ENCODE assay signal across 8 cellular contexts in genomic region chr5:141691867-141692532, GRCh38. TPM values are rescaled to one million over a fixed set of nuclear protein-coding genes. Genes with fewer than 3 reads are reported as not detected.
DNase-seq lines count a peak whose midpoint lies in the region; ATAC-seq and TF ChIP-seq lines count a peak whose summit lies in the region.

No MANE protein-coding gene starts in this region.

- CTCF ChIA-PET in SK-N-SH (lab: Yijun Ruan, JAX), result interaction anchor here (0.6 to 16.8 kb wide), 63 partner anchors 10 to 333 kb away, joined by 3 to 451 read pairs (median 5); partner anchors contain the start of genes ARAP3, FCHSD1, HDAC3 and PCDH1

- H4K20me1 ChIP-seq in SK-N-SH (ENCODE audit: insufficient read depth) (no peaks in the 10 kb centered on the region), osteoblast (ENCODE audit: insufficient read depth, low read length) (no peaks in the 10 kb centered on the region)

- H2AFZ ChIP-seq in SK-N-SH (ENCODE audit: low read depth), result peak overlapping the region; percentile 61; the same call in 1 of the 2 replicates
- H2AFZ ChIP-seq in osteoblast (ENCODE audit: low read length), result peak overlapping the region; percentile 80

- H3K9ac ChIP-seq in SK-N-SH, result no peak overlapping the region

- peak overlapping the region; percentile 83 for H3K4me2 ChIP-seq in SK-N-SH
- H3K4me2 ChIP-seq in osteoblast (ENCODE audit: insufficient read depth, low read length), result peak overlapping the region; percentile 90

- DNase-seq in EL, result peak; percentile 78
- DNase-seq in LHCN-M2 (ENCODE audit: low read depth), result peak; percentile 57
- peak; percentile 92 for DNase-seq in SK-N-SH
- DNase-seq in activated naive CD4-positive, alpha-beta T cell treated with anti-CD3 and anti-CD28 coated beads, Interleukin-2, amount 50 U/mL, for 16 hours, result peak; percentile 82
- DNase-seq in glomerular endothelial cell (ENCODE audit: extremely low read depth, low read depth, low spot score), result peak; percentile 34
- peak; percentile 96 for DNase-seq in osteoblast (ENCODE audit: insufficient read length, low spot score, missing footprints)
- DNase-seq in suprapubic skin (ENCODE audit: low spot score in 2 of 2), result peak; percentile 89 to 91

- POLR2A ChIA-PET in SK-N-SH (lab: Yijun Ruan, JAX), result interaction anchor here (0.5 to 1.4 kb wide), 6 partner anchors 19 to 456 kb away, joined by 3 to 4 read pairs (median 4); partner anchors contain the start of gene DELE1

- H3K27me3 ChIP-seq in SK-N-SH (ENCODE audit: insufficient read depth) (peaks cover 28% of the 10 kb centered on the region), osteoblast (ENCODE audit: insufficient read depth, low read length) (peaks cover 29% of the 10 kb centered on the region), suprapubic skin (peaks cover 3% of the 10 kb centered on the region)

- H3K9me3 ChIP-seq in SK-N-SH (no peaks in the 10 kb centered on the region), osteoblast (ENCODE audit: low read depth, low read length) (no peaks in the 10 kb centered on the region), suprapubic skin (no peaks in the 10 kb centered on the region)

- WGBS in SK-N-SH (ENCODE audit: low lambda C conversion rate), result 5% methylated on average over 17 of the region's 30 CpGs
- WGBS in suprapubic skin, result 6% methylated on average over 16 of the region's 30 CpGs

- no peaks in the 10 kb centered on the region for H3F3A ChIP-seq in SK-N-SH (replicated peaks; ENCODE audit: insufficient read depth)

- no peak overlapping the region for H3K27ac ChIP-seq in SK-N-SH (ENCODE audit: low read depth in 2 of 2, low read length in 1 of 2)
- H3K27ac ChIP-seq in osteoblast (ENCODE audit: low read depth, low read length), result no peak overlapping the region
- no peak overlapping the region for H3K27ac ChIP-seq in suprapubic skin

- H3K4me1 ChIP-seq in SK-N-SH (ENCODE audit: control insufficient read depth in 1 of 2, insufficient read depth in 2 of 2, low read depth in 1 of 2, low read length in 1 of 2) (peaks cover 0 to 23% of the 10 kb centered on the region in 2 experiments; a peak in 2 of 4 replicates), osteoblast (ENCODE audit: insufficient read depth, low read length) (peaks cover 21% of the 10 kb centered on the region), suprapubic skin (peaks cover 7% of the 10 kb centered on the region)

- no peaks in the 10 kb centered on the region for H3K9me2 ChIP-seq in SK-N-SH

- no peak for TF ChIP-seq POLR2A in suprapubic skin (IDR thresholded peaks at IDR 0.05)

- H3K79me2 ChIP-seq in SK-N-SH (ENCODE audit: insufficient read depth) (no peaks in the 10 kb centered on the region), osteoblast (ENCODE audit: insufficient read depth, low read length) (no peaks in the 10 kb centered on the region)

- TF ChIP-seq EP300 in SK-N-SH (IDR thresholded peaks at IDR 0.05; ENCODE audit: borderline replicate concordance in 1 of 2, low read depth in 1 of 2, low read length in 1 of 2) (no peak), suprapubic skin (IDR thresholded peaks at IDR 0.05) (no peak)

- peak; percentile 96 for TF ChIP-seq RAD21 in SK-N-SH (IDR thresholded peaks at IDR 0.05; ENCODE audit: low read length)

- TF ChIP-seq CTCF in SK-N-SH (IDR thresholded peaks at IDR 0.05), result peak; percentile 91
- peak; percentile 93 for TF ChIP-seq CTCF in osteoblast (IDR thresholded peaks at IDR 0.05; ENCODE audit: extremely low read depth, low read depth, low read length)
- peak; percentile 84 to 96 for TF ChIP-seq CTCF in suprapubic skin (IDR thresholded peaks at IDR 0.05)

- peak overlapping the region; percentile 40 to 54 for H3K4me3 ChIP-seq in SK-N-SH (ENCODE audit: low read depth in 2 of 2, low read length in 1 of 2)
- peak overlapping the region; percentile 65 for H3K4me3 ChIP-seq in osteoblast (ENCODE audit: insufficient read depth, low read length)
- peak overlapping the region; percentile 25 for H3K4me3 ChIP-seq in suprapubic skin

- peak; percentile 88 for ATAC-seq in GM21786 (IDR thresholded peaks at IDR 0.05; ENCODE audit: unreplicated experiment)

- H3K36me3 ChIP-seq in SK-N-SH (replicated peaks in 1 of 2; ENCODE audit: control insufficient read depth in 1 of 2, insufficient read depth in 2 of 2, low read length in 1 of 2), result no peaks in the 10 kb centered on the region
- no peaks in the 10 kb centered on the region for H3K36me3 ChIP-seq in osteoblast (ENCODE audit: insufficient read depth, low read length)
- no peaks in the 10 kb centered on the region for H3K36me3 ChIP-seq in suprapubic skin

TF ChIP-seq in SK-N-SH, 30 proteins besides CTCF, POLR2A, EP300 and RAD21:
- TF ChIP-seq JUND (IDR thresholded peaks at IDR 0.05), result no peak
- TF ChIP-seq RCOR1 (IDR thresholded peaks at IDR 0.05; ENCODE audit: low read length), result peak; percentile 59; the same call in 1 of the 2 replicates
- TF ChIP-seq GABPA (IDR thresholded peaks at IDR 0.05; ENCODE audit: low read depth), result no peak
- peak; percentile 93 for TF ChIP-seq SMC3 (IDR thresholded peaks at IDR 0.05; ENCODE audit: low read depth, low read length)
- peak; percentile 37; the same call in 1 of the 2 replicates for TF ChIP-seq MXI1 (IDR thresholded peaks at IDR 0.05; ENCODE audit: low read depth, low read length)
- no peak for TF ChIP-seq GATA2 (CRISPR knock-in tag; IDR thresholded peaks at IDR 0.05)

RNA-seq across cellular contexts. Expression of gene ARAP3, which starts 10.0 kb away (rescaled TPM):
- total RNA-seq in LHCN-M2 (2014; rRNA removed), result 0.69 and 0.83 TPM in 2 replicates
- 0.67 TPM for polyA plus RNA-seq in LHCN-M2 (2012)
- polyA plus RNA-seq in SK-N-SH (2012; rRNA removed), result 5.5 and 6.5 TPM in 2 replicates
- polyA plus RNA-seq in SK-N-SH (2012; cell fraction: cytosol; rRNA removed), result 2.8 and 4.6 TPM in 2 replicates
- polyA plus RNA-seq in SK-N-SH (2012; cell fraction: nucleus; rRNA removed), result 31.5 and 41.8 TPM in 2 replicates
- total RNA-seq in glomerular endothelial cell, result 43.5 and 69.0 TPM in 2 replicates
- 2.1 and 2.2 TPM in 2 replicates for total RNA-seq in osteoblast
- total RNA-seq in suprapubic skin, result 1 to 10 TPM; 1.5 to 7.4 (median 4.3) TPM

RNA-seq across cellular contexts. Expression of gene FCHSD1, which starts 40.8 kb away (rescaled TPM):
- total RNA-seq in LHCN-M2 (2014; rRNA removed), result 10.1 and 12.5 TPM in 2 replicates
- polyA plus RNA-seq in LHCN-M2 (2012), result 7.0 TPM
- polyA plus RNA-seq in SK-N-SH (2012; rRNA removed), result 49.2 and 58.3 TPM in 2 replicates
- 8.9 and 12.7 TPM in 2 replicates for polyA plus RNA-seq in SK-N-SH (2012; cell fraction: cytosol; rRNA removed)
- polyA plus RNA-seq in SK-N-SH (2012; cell fraction: nucleus; rRNA removed), result 382 and 466 TPM in 2 replicates
- total RNA-seq in glomerular endothelial cell, result 29.3 and 31.8 TPM in 2 replicates
- 21.8 and 22.4 TPM in 2 replicates for total RNA-seq in osteoblast
- total RNA-seq in suprapubic skin, result 100 to 1,000 TPM in 2 of 4 donors, 10 to 100 TPM in 2; 40.1 to 117 (median 77.1) TPM

RNA-seq across cellular contexts. Expression of gene RELL2, which starts 55.2 kb away (rescaled TPM):
- total RNA-seq in LHCN-M2 (2014; rRNA removed), result 5.2 and 7.0 TPM in 2 replicates
- 3.7 TPM for polyA plus RNA-seq in LHCN-M2 (2012)
- 15.6 and 16.1 TPM in 2 replicates for polyA plus RNA-seq in SK-N-SH (2012; rRNA removed)
- 8.0 and 12.2 TPM in 2 replicates for polyA plus RNA-seq in SK-N-SH (2012; cell fraction: cytosol; rRNA removed)
- polyA plus RNA-seq in SK-N-SH (2012; cell fraction: nucleus; rRNA removed), result 46.7 and 59.2 TPM in 2 replicates
- total RNA-seq in glomerular endothelial cell, result 8.5 and 12.2 TPM in 2 replicates
- total RNA-seq in osteoblast, result 4.4 and 5.1 TPM in 2 replicates
- 1 to 10 TPM; 2.9 to 9.0 (median 5.7) TPM for total RNA-seq in suprapubic skin

RNA-seq across cellular contexts. Expression of gene HDAC3, which starts 55.4 kb away (rescaled TPM):
- 58.8 and 65.2 TPM in 2 replicates for total RNA-seq in LHCN-M2 (2014; rRNA removed)
- 60.2 TPM for polyA plus RNA-seq in LHCN-M2 (2012)
- polyA plus RNA-seq in SK-N-SH (2012; rRNA removed), result 104 and 115 TPM in 2 replicates
- polyA plus RNA-seq in SK-N-SH (2012; cell fraction: cytosol; rRNA removed), result 74.7 and 86.2 TPM in 2 replicates
- polyA plus RNA-seq in SK-N-SH (2012; cell fraction: nucleus; rRNA removed), result 171 and 231 TPM in 2 replicates
- 30.9 and 43.3 TPM in 2 replicates for total RNA-seq in glomerular endothelial cell
- total RNA-seq in osteoblast, result 47.8 and 50.4 TPM in 2 replicates
- 10 to 100 TPM; 50.0 to 79.2 (median 59.4) TPM for total RNA-seq in suprapubic skin

Comparison
In these comparisons a context has a peak if more than half of its experiments do, and no peak if none do; other contexts are left out.
1. DNase-seq: peak in every context shown above with its lines; median percentile 96 in osteoblast; 92 in SK-N-SH; 90 in suprapubic skin; 82 in activated naive CD4-positive, alpha-beta T cell treated with anti-CD3 and anti-CD28 coated beads, Interleukin-2, amount 50 U/mL, for 16 hours; 78 in EL; 57 in LHCN-M2; 34 in glomerular endothelial cell.